In the genomic region with DNA sequence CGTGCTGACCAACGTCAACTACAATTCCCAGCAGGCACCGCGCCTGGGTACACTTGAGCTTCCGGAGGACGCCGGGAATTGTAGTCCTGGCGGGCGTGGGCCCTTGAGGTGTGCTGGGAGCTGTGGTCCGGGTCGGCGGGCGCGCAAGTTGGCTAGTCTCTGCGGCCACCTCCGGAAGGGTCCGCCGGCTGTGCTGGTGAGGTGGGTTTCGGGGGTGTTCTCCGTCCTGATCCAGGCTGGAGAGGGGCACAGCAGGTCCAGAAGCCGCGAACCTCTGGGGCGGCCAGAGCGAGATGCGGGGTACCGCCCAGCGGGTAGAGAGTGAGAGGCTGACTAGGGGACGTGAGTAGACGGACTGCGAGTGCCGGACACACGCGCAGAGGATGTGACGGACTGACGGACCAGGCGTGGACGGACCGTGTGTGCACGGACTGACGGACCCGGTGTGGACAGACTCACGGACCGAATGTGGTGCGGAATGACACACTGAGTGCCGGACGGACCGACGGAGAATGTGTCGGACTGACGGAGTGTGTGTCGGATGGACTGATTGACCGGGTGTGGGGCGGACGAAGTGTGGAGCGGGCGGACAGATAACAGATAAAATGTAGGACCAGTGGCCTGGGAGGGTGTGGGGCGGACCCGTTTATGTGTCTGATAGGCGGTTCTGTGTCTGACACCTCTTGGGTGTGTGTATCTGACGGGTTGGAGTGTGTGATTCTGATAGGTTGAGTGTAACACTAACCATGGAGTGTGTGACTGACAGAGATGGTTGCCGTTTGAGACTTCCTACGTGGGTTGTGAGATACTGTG, we compare ENCODE assay signal across 1 cellular context.
TF ChIP-seq lines count a peak whose summit lies in the region.

A gene (plus strand): TSS at position 81 of the 813 bp plus-strand sequence. CDS start 7,809 bp downstream, outside the sequence.

TF ChIP-seq in A549, 52 proteins besides CTCF, POLR2A, EP300 and RAD21 (continued from another document):
- TF ChIP-seq, protein P1, sequence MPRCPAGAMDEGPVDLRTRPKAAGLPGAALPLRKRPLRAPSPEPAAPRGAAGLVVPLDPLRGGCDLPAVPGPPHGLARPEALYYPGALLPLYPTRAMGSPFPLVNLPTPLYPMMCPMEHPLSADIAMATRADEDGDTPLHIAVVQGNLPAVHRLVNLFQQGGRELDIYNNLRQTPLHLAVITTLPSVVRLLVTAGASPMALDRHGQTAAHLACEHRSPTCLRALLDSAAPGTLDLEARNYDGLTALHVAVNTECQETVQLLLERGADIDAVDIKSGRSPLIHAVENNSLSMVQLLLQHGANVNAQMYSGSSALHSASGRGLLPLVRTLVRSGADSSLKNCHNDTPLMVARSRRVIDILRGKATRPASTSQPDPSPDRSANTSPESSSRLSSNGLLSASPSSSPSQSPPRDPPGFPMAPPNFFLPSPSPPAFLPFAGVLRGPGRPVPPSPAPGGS (IDR thresholded peaks at IDR 0.05), result peak; percentile 71; the same call in 1 of the 3 replicates
- TF ChIP-seq RARB (CRISPR knock-in tag; IDR thresholded peaks at IDR 0.05) (no peak), SMC3 (IDR thresholded peaks at IDR 0.05) (no peak; the same call in 1 of the 3 replicates), EHMT2 (IDR thresholded peaks at IDR 0.05; ENCODE audit: low read depth) (no peak), SREBF2 (IDR thresholded peaks at IDR 0.05) (no peak), EHF (CRISPR knock-in tag; IDR thresholded peaks at IDR 0.05) (no peak), ZC3H11A (IDR thresholded peaks at IDR 0.05) (peak; percentile 14; the same call in 1 of the 2 replicates), CEBPB (IDR thresholded peaks at IDR 0.05) (no peak), HDAC2 (IDR thresholded peaks at IDR 0.05) (no peak), NFE2L2 (conservative IDR thresholded peaks at IDR 0.05; ENCODE audit: low read length) (no peak), MAZ (IDR thresholded peaks at IDR 0.05; ENCODE audit: borderline replicate concordance, low read depth, low read length) (0 out of 2 replicates have a peak, but pooled peaks have one; percentile 52), FOSL2 (IDR thresholded peaks at IDR 0.05) (no peak), FOSL2 (CRISPR knock-in tag; IDR thresholded peaks at IDR 0.05) (peak; percentile 60), RFX5 (IDR thresholded peaks at IDR 0.05) (peak; percentile 65; the same call in 1 of the 2 replicates), FOSB (CRISPR knock-in tag; IDR thresholded peaks at IDR 0.05) (no peak), TP53 (CRISPR knock-in tag; IDR thresholded peaks at IDR 0.05) (peak; percentile 44; the same call in 1 of the 2 replicates), CHD2 (IDR thresholded peaks at IDR 0.05; ENCODE audit: low read length, partially characterized antibody) (no peak), GATA3 (IDR thresholded peaks at IDR 0.05; ENCODE audit: borderline replicate concordance) (peak; percentile 63; the same call in 1 of the 2 replicates), NPAS2 (CRISPR knock-in tag; IDR thresholded peaks at IDR 0.05; ENCODE audit: borderline replicate concordance) (no peak)
- TF ChIP-seq, protein P2, sequence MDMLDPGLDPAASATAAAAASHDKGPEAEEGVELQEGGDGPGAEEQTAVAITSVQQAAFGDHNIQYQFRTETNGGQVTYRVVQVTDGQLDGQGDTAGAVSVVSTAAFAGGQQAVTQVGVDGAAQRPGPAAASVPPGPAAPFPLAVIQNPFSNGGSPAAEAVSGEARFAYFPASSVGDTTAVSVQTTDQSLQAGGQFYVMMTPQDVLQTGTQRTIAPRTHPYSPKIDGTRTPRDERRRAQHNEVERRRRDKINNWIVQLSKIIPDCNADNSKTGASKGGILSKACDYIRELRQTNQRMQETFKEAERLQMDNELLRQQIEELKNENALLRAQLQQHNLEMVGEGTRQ (IDR thresholded peaks at IDR 0.05), result no peak
- TF ChIP-seq, protein P3, sequence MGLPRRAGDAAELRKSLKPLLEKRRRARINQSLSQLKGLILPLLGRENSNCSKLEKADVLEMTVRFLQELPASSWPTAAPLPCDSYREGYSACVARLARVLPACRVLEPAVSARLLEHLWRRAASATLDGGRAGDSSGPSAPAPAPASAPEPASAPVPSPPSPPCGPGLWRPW (IDR thresholded peaks at IDR 0.05), result no peak
- TF ChIP-seq, protein P4, sequence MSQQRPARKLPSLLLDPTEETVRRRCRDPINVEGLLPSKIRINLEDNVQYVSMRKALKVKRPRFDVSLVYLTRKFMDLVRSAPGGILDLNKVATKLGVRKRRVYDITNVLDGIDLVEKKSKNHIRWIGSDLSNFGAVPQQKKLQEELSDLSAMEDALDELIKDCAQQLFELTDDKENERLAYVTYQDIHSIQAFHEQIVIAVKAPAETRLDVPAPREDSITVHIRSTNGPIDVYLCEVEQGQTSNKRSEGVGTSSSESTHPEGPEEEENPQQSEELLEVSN (IDR thresholded peaks at IDR 0.05; ENCODE audit: borderline replicate concordance, low read depth), result peak; percentile 58; the same call in 1 of the 2 replicates
- TF ChIP-seq, protein P5, sequence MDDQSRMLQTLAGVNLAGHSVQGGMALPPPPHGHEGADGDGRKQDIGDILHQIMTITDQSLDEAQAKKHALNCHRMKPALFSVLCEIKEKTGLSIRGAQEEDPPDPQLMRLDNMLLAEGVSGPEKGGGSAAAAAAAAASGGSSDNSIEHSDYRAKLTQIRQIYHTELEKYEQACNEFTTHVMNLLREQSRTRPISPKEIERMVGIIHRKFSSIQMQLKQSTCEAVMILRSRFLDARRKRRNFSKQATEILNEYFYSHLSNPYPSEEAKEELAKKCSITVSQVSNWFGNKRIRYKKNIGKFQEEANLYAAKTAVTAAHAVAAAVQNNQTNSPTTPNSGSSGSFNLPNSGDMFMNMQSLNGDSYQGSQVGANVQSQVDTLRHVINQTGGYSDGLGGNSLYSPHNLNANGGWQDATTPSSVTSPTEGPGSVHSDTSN (IDR thresholded peaks at IDR 0.05), result peak; percentile 44; the same call in 1 of the 2 replicates
- TF ChIP-seq, protein P6, sequence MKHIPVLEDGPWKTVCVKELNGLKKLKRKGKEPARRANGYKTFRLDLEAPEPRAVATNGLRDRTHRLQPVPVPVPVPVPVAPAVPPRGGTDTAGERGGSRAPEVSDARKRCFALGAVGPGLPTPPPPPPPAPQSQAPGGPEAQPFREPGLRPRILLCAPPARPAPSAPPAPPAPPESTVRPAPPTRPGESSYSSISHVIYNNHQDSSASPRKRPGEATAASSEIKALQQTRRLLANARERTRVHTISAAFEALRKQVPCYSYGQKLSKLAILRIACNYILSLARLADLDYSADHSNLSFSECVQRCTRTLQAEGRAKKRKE (CRISPR knock-in tag; IDR thresholded peaks at IDR 0.05; ENCODE audit: low read depth), result no peak; the same call in 1 of the 2 replicates
